15 cellular contexts compared by ENCODE assay signal in genomic region chr17:62792122-62792800, GRCh38. TPM values are rescaled to one million over a fixed set of nuclear protein-coding genes. Genes with fewer than 3 reads are reported as not detected.
DNase-seq lines count a peak whose midpoint lies in the region; ATAC-seq and TF ChIP-seq lines count a peak whose summit lies in the region.
"Had no signal": no experiment of that assay in that cellular context is flagged by ENCODE, and none has a peak within 500 bp of the region (broad histone marks: within the 10 kb centered on the region; RNA-seq: fewer than 3 reads in every experiment).

No MANE protein-coding gene starts in this region.

- H3K27me3 Mint-ChIP-seq in chondrocyte (ENCODE audit: low read depth), result no peaks in the 10 kb centered on the region
- H3K27me3 Mint-ChIP-seq in activated T-helper 2 cell treated with anti-CD3 and anti-CD28 coated beads, Interferon-gamma antibody, Interleukin-2, Interleukin-4, amounts not matched to agents 10 μg/mL and 5 μg/mL and 100 μg/mL, durations not matched to agents 14 hours and 24 hours and 36 hours (ENCODE audit: low read depth), result peaks cover 15% of the 10 kb centered on the region

- peak overlapping the region; percentile 70 for H3K4me2 ChIP-seq in PC-3 (ENCODE audit: low read length)
- peak overlapping the region; percentile 84 for H3K4me2 ChIP-seq in osteoblast (ENCODE audit: insufficient read depth, low read length)

- peaks cover 19% of the 10 kb centered on the region for H3F3A ChIP-seq in PC-3 (ENCODE audit: low read length, unreplicated experiment)

- H3K79me2 ChIP-seq in PC-3 (ENCODE audit: low read length) (no peaks in the 10 kb centered on the region), osteoblast (ENCODE audit: insufficient read depth, low read length) (no peaks in the 10 kb centered on the region)

- H3K27ac Mint-ChIP-seq in chondrocyte (ENCODE audit: unreplicated experiment), result peak overlapping the region; percentile 94
- H3K27ac Mint-ChIP-seq in activated T-helper 2 cell treated with anti-CD3 and anti-CD28 coated beads, Interferon-gamma antibody, Interleukin-2, Interleukin-4, amounts not matched to agents 10 μg/mL and 5 μg/mL and 100 μg/mL, durations not matched to agents 14 hours and 24 hours and 36 hours, result no peak overlapping the region
- H3K27ac Mint-ChIP-seq: effector memory CD8-positive, alpha-beta T cell had no signal

- no peak overlapping the region for H3K4me3 Mint-ChIP-seq in chondrocyte (ENCODE audit: unreplicated experiment)
- no peak overlapping the region for H3K4me3 Mint-ChIP-seq in activated T-helper 2 cell treated with anti-CD3 and anti-CD28 coated beads, Interferon-gamma antibody, Interleukin-2, Interleukin-4, amounts not matched to agents 10 μg/mL and 5 μg/mL and 100 μg/mL, durations not matched to agents 14 hours and 24 hours and 36 hours (ENCODE audit: low read depth)
- H3K4me3 Mint-ChIP-seq: activated T-cell treated with anti-CD3 and anti-CD28 coated beads, Interleukin-2, amount 50 U/mL, for 4 hours; stimulated activated naive CD8-positive, alpha-beta T cell treated with anti-CD3 and anti-CD28 coated beads, Interleukin-15, amount 100 ng/mL, for 72 hours had no signal

- H3K27ac ChIP-seq in PC-3 (ENCODE audit: low read length), result peak overlapping the region; percentile 89
- H3K27ac ChIP-seq in osteoblast (ENCODE audit: low read depth, low read length), result peak overlapping the region; percentile 100

- no peaks in the 10 kb centered on the region for H3K9me2 ChIP-seq in PC-3 (replicated peaks; ENCODE audit: low read length)

- CTCF ChIA-PET in PC-3 (lab: Charles Lee), result interaction anchor here (0.7 to 1.0 kb wide), 2 partner anchors 13 to 52 kb away, joined by 4 to 11 read pairs; no protein-coding TSS in a partner anchor

- H3K27me3 ChIP-seq in PC-3 (ENCODE audit: low read length) (no peaks in the 10 kb centered on the region), osteoblast (ENCODE audit: insufficient read depth, low read length) (no peaks in the 10 kb centered on the region)

- no peaks in the 10 kb centered on the region for H3K9me3 Mint-ChIP-seq in chondrocyte (ENCODE audit: low read depth)
- peaks cover 11% of the 10 kb centered on the region for H3K9me3 Mint-ChIP-seq in activated T-helper 2 cell treated with anti-CD3 and anti-CD28 coated beads, Interferon-gamma antibody, Interleukin-2, Interleukin-4, amounts not matched to agents 10 μg/mL and 5 μg/mL and 100 μg/mL, durations not matched to agents 14 hours and 24 hours and 36 hours
- H3K9me3 Mint-ChIP-seq: activated T-cell treated with anti-CD3 and anti-CD28 coated beads, Interleukin-2, amount 50 U/mL, for 4 hours; stimulated activated naive CD8-positive, alpha-beta T cell treated with anti-CD3 and anti-CD28 coated beads, Interleukin-15, amount 100 ng/mL, for 72 hours had no signal

- peaks cover 49% of the 10 kb centered on the region for H3K4me1 ChIP-seq in PC-3 (ENCODE audit: insufficient read depth, low read length)
- peaks cover 27% of the 10 kb centered on the region for H3K4me1 ChIP-seq in osteoblast (ENCODE audit: insufficient read depth, low read length)

- no peak for TF ChIP-seq CTCF in PC-3 (conservative IDR thresholded peaks at IDR 0.05; ENCODE audit: low read depth, low read length)
- no peak for TF ChIP-seq CTCF in chondrocyte (IDR thresholded peaks at IDR 0.05)
- no peak for TF ChIP-seq CTCF in osteoblast (IDR thresholded peaks at IDR 0.05; ENCODE audit: extremely low read depth, low read depth, low read length)

- DNase-seq in ELR (ENCODE audit: low read depth), result peak; percentile 99
- DNase-seq in PC-3, result peak; percentile 98
- DNase-seq in chondrocyte (ENCODE audit: low spot score), result no peak
- DNase-seq in osteoblast (ENCODE audit: insufficient read length, low spot score, missing footprints), result peak; percentile 80
- no peak for DNase-seq in T-helper 9 cell
- no peak for DNase-seq in activated T-helper 2 cell treated with anti-CD3 and anti-CD28 coated beads, Interferon-gamma antibody, Interleukin-2, Interleukin-4, amounts not matched to agents 10 μg/mL and 5 μg/mL and 100 μg/mL, durations not matched to agents 14 hours and 24 hours and 36 hours (ENCODE audit: low spot score)
- DNase-seq in activated CD4-positive, CD25-positive, alpha-beta regulatory T cell (lab: John Stamatoyannopoulos, UW), result no peak
- no peak for DNase-seq in occipital lobe (lab: John Stamatoyannopoulos, UW)
- DNase-seq: activated T-cell treated with anti-CD3 and anti-CD28 coated beads, Interleukin-2, amount 50 U/mL, for 4 hours; NCI-H1930; stimulated activated CD4-positive, alpha-beta T cell treated with anti-CD3 and anti-CD28 coated beads, Interleukin-12 subunit alpha, Interleukin-12 subunit beta, amount 100 ng/mL, for 4 hours; stimulated activated naive CD8-positive, alpha-beta T cell treated with anti-CD3 and anti-CD28 coated beads, Interleukin-15, amount 100 ng/mL, for 72 hours; T-helper 1 cell had no signal

- H3K36me3 Mint-ChIP-seq in chondrocyte (ENCODE audit: low read depth), result no peaks in the 10 kb centered on the region
- H3K36me3 Mint-ChIP-seq in activated T-helper 2 cell treated with anti-CD3 and anti-CD28 coated beads, Interferon-gamma antibody, Interleukin-2, Interleukin-4, amounts not matched to agents 10 μg/mL and 5 μg/mL and 100 μg/mL, durations not matched to agents 14 hours and 24 hours and 36 hours (ENCODE audit: low read depth), result no peaks in the 10 kb centered on the region

- peak overlapping the region; percentile 27; the same call in 1 of the 2 replicates for H3K4me3 ChIP-seq in PC-3 (ENCODE audit: low read length)
- peak overlapping the region; percentile 53 for H3K4me3 ChIP-seq in osteoblast (ENCODE audit: insufficient read depth, low read length)
- H3K4me3 ChIP-seq: lung had no signal

- H3K36me3 ChIP-seq in PC-3 (ENCODE audit: low read depth, low read length) (no peaks in the 10 kb centered on the region), osteoblast (ENCODE audit: insufficient read depth, low read length) (no peaks in the 10 kb centered on the region)

- intact Hi-C loops in PC-3 (cut with micrococcal nuclease), result no loop called here
- intact Hi-C loops in activated T-helper 2 cell treated with anti-CD3 and anti-CD28 coated beads, Interferon-gamma antibody, Interleukin-2, Interleukin-4, amounts not matched to agents 10 μg/mL and 5 μg/mL and 100 μg/mL, durations not matched to agents 14 hours and 24 hours and 36 hours (cut with micrococcal nuclease), result no loop called here

- peak overlapping the region; percentile 58 for H3K9ac ChIP-seq in PC-3 (ENCODE audit: low read length)

- H4K20me1 ChIP-seq in PC-3 (ENCODE audit: low read length) (no peaks in the 10 kb centered on the region), osteoblast (ENCODE audit: insufficient read depth, low read length) (no peaks in the 10 kb centered on the region)

- H3K9me3 ChIP-seq in PC-3 (ENCODE audit: low read length) (no peaks in the 10 kb centered on the region), osteoblast (ENCODE audit: low read depth, low read length) (no peaks in the 10 kb centered on the region)

- H2AFZ ChIP-seq in PC-3 (ENCODE audit: low read length), result no peak overlapping the region
- H2AFZ ChIP-seq in osteoblast (ENCODE audit: low read length), result no peak overlapping the region

- peak; percentile 61 for ATAC-seq in PC-3
- ATAC-seq: activated T-cell treated with anti-CD3 and anti-CD28 coated beads, Interleukin-2, amount 50 U/mL, for 4 hours; stimulated activated naive CD8-positive, alpha-beta T cell treated with anti-CD3 and anti-CD28 coated beads, Interleukin-15, amount 100 ng/mL, for 72 hours had no signal

- H3K4me1 Mint-ChIP-seq in chondrocyte (ENCODE audit: low read depth), result peaks cover 28% of the 10 kb centered on the region
- H3K4me1 Mint-ChIP-seq in activated T-helper 2 cell treated with anti-CD3 and anti-CD28 coated beads, Interferon-gamma antibody, Interleukin-2, Interleukin-4, amounts not matched to agents 10 μg/mL and 5 μg/mL and 100 μg/mL, durations not matched to agents 14 hours and 24 hours and 36 hours (ENCODE audit: low read depth), result peaks cover 6% of the 10 kb centered on the region

- no TSS peak for BruUV-seq in PC-3 (replicated peaks; lab: Mats Ljungman, UMichigan)

- POLR2A ChIA-PET in PC-3 (lab: Charles Lee; ENCODE audit: unreplicated experiment), result interaction anchor here (1.0 kb wide), 1 partner anchor 13 kb away, joined by 3 read pairs; no protein-coding TSS in a partner anchor

RNA-seq across cellular contexts. Expression of gene MARCHF10, which starts 15.9 kb away (rescaled TPM):
- total RNA-seq in PC-3 (2014; rRNA removed) (not detected in 2 replicates), chondrocyte (0.17 TPM in 1 of 3 replicates, not detected in the others), osteoblast (under 0.01 TPM in 1 of 2 replicates, not detected in the other), occipital lobe (0.62 TPM)
- not detected in 2 replicates for total RNA-seq in activated T-helper 2 cell treated with anti-CD3 and anti-CD28 coated beads, Interferon-gamma antibody, Interleukin-2, Interleukin-4, amounts not matched to agents 10 μg/mL and 5 μg/mL and 100 μg/mL, durations not matched to agents 14 hours and 24 hours and 36 hours
- total RNA-seq: activated T-cell treated with anti-CD3 and anti-CD28 coated beads, Interleukin-2, amount 50 U/mL, for 4 hours had no signal

Comparison
In these comparisons a context has a peak if more than half of its experiments do, and no peak if none do; other contexts are left out.
1. DNase-seq: peak in ELR (single experiment), PC-3 (single experiment) and osteoblast (single experiment); none in chondrocyte (single experiment), T-helper 9 cell (single experiment), activated T-helper 2 cell treated with anti-CD3 and anti-CD28 coated beads, Interferon-gamma antibody, Interleukin-2, Interleukin-4, amounts not matched to agents 10 μg/mL and 5 μg/mL and 100 μg/mL, durations not matched to agents 14 hours and 24 hours and 36 hours (single experiment), activated CD4-positive, CD25-positive, alpha-beta regulatory T cell (0 of 4) and occipital lobe (single experiment).